14 cellular contexts compared by ENCODE assay signal in the genomic region with DNA sequence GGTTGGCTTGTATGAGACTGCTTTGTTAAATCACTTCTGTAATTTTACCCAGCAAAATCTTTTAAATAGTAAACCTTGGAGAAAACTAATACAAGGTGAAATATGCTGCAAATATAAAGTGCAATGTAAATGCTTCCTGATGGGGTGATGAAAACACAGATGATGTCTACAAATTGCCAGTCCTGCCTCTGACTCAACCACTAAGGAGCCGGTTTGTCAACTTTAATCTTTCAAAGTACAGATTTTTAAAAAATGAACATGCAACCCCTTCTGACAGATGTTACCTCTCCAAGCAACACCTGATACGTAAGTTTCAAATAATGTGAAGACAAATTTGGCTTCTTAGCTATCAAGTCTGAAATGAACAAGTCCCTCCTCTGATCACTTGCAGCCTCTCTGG.
DNase-seq lines count a peak whose midpoint lies in the region; ATAC-seq and TF ChIP-seq lines count a peak whose summit lies in the region.
"Had no signal": no experiment of that assay in that cellular context is flagged by ENCODE, and none has a peak within 500 bp of the region (broad histone marks: within the 10 kb centered on the region; RNA-seq: fewer than 3 reads in every experiment).

No MANE protein-coding gene starts in this region.

- no peaks in the 10 kb centered on the region for H3K9me3 ChIP-seq in sigmoid colon
- H3K9me3 ChIP-seq: BLaER1 treated with 17β-estradiol and CSF1 and Interleukin-3, amounts not matched to agents 10 nM and 100 nM had no signal

- 70 to 86% methylated on average over 2 of the region's 2 CpGs for WGBS in sigmoid colon, 2 donors

- no peak overlapping the region for H3K27ac ChIP-seq in RWPE1
- no peak overlapping the region for H3K27ac ChIP-seq in foreskin keratinocyte
- H3K27ac ChIP-seq in sigmoid colon, result no peak overlapping the region
- H3K27ac ChIP-seq: BLaER1 treated with 17β-estradiol and CSF1 and Interleukin-3, amounts not matched to agents 10 nM and 100 nM; GM23248 had no signal

- no peak for TF ChIP-seq EP300 in sigmoid colon (IDR thresholded peaks at IDR 0.05)

- H3K36me3 ChIP-seq in sigmoid colon, result no peaks in the 10 kb centered on the region
- H3K36me3 ChIP-seq: BLaER1 treated with 17β-estradiol and CSF1 and Interleukin-3, amounts not matched to agents 10 nM and 100 nM had no signal

- no peak for TF ChIP-seq POLR2A in sigmoid colon (IDR thresholded peaks at IDR 0.05)

- peak; percentile 18 for DNase-seq in NCI-H2171 treated with DMSO at 0.1 percent for 48 hours (lab: John Stamatoyannopoulos, UW)
- DNase-seq in NCI-H2171 (lab: John Stamatoyannopoulos, UW), result no peak
- peak; percentile 53 for DNase-seq in RWPE1 (ENCODE audit: low spot score)
- peak; percentile 51 to 73 for DNase-seq in foreskin keratinocyte
- no peak for DNase-seq in sigmoid colon
- no peak for DNase-seq in activated CD4-positive, alpha-beta T cell treated with anti-CD3 and anti-CD28 coated beads for 1 hour
- DNase-seq: ACHN; CD4-positive, CD25-positive, alpha-beta regulatory T cell; DMS53; GM23248; H7 had no signal

- POLR2A ChIA-PET in RWPE1 (lab: Yijun Ruan, JAX; ENCODE audit: low non-redundant PET), result no interaction called here

- no peak for TF ChIP-seq CTCF in RWPE1 (conservative IDR thresholded peaks at IDR 0.05; ENCODE audit: low read depth)
- TF ChIP-seq CTCF in foreskin keratinocyte (conservative IDR thresholded peaks at IDR 0.05), result no peak
- no peak for TF ChIP-seq CTCF in sigmoid colon (IDR thresholded peaks at IDR 0.05)

- intact Hi-C loops in sigmoid colon (cut with DNase I), result no loop called here

- ATAC-seq in foreskin keratinocyte (peak; percentile 90), HG03354 (IDR thresholded peaks at IDR 0.05; ENCODE audit: poor library complexity, severe bottlenecking, unreplicated experiment) (no peak)
- ATAC-seq: GM12878 had no signal

- CTCF ChIA-PET in RWPE1 (lab: Yijun Ruan, JAX), result no interaction called here

- H3K4me1 ChIP-seq in foreskin keratinocyte (peaks cover 7% of the 10 kb centered on the region), sigmoid colon (no peaks in the 10 kb centered on the region)
- H3K4me1 ChIP-seq: BLaER1 treated with 17β-estradiol and CSF1 and Interleukin-3, amounts not matched to agents 10 nM and 100 nM had no signal

- no peak overlapping the region for H3K4me3 ChIP-seq in sigmoid colon
- H3K4me3 ChIP-seq: BLaER1 treated with 17β-estradiol and CSF1 and Interleukin-3, amounts not matched to agents 10 nM and 100 nM; GM12878; GM23248 had no signal

- H3K27me3 ChIP-seq in foreskin keratinocyte (no peaks in the 10 kb centered on the region), sigmoid colon (no peaks in the 10 kb centered on the region)
- H3K27me3 ChIP-seq: BLaER1 treated with 17β-estradiol and CSF1 and Interleukin-3, amounts not matched to agents 10 nM and 100 nM had no signal

Comparison
In these comparisons a context has a peak if more than half of its experiments do, and no peak if none do; other contexts are left out.
1. DNase-seq: peak in NCI-H2171 treated with DMSO at 0.1 percent for 48 hours (single experiment), RWPE1 (single experiment) and foreskin keratinocyte (2 of 2); none in NCI-H2171 (single experiment), sigmoid colon (single experiment) and activated CD4-positive, alpha-beta T cell treated with anti-CD3 and anti-CD28 coated beads for 1 hour (single experiment).